Comparison of ENCODE assay signal across 8 cellular contexts in genomic region chr5:54517174-54517511, GRCh38. TPM values are rescaled to one million over a fixed set of nuclear protein-coding genes. Genes with fewer than 3 reads are reported as not detected.
DNase-seq lines count a peak whose midpoint lies in the region; ATAC-seq, FAIRE-seq and TF ChIP-seq lines count a peak whose summit lies in the region.

No MANE protein-coding gene starts in this region.

- H3K4me3 ChIP-seq in NB4 (ENCODE audit: low read depth, low read length) = peak overlapping the region; percentile 40
- peak overlapping the region in 2 of 3 experiments; percentile 7 to 60 for H3K4me3 ChIP-seq in endothelial cell of umbilical vein (replicated peaks in 1 of 3; ENCODE audit: insufficient read depth in 1 of 3, low read depth in 1 of 3, low read length in 3 of 3)

- H2AFZ ChIP-seq in endothelial cell of umbilical vein (ENCODE audit: low read depth, low read length) = peak overlapping the region; percentile 89

- dilution Hi-C loops in endothelial cell of umbilical vein (cut with MboI; ENCODE audit: extremely low pct_ligation_motif_present, low sequenced_read_pairs) = no loop called here

- H3K9me1 ChIP-seq in endothelial cell of umbilical vein (replicated peaks; ENCODE audit: control insufficient read depth, extremely low read depth, insufficient read depth, low read length) = no peaks in the 10 kb centered on the region

- TF ChIP-seq CTCF in NB4 (IDR thresholded peaks at IDR 0.05; ENCODE audit: low read depth, low read length) = no peak
- no peak for TF ChIP-seq CTCF in endothelial cell of umbilical vein (IDR thresholded peaks at IDR 0.05; ENCODE audit: extremely low read depth in 1 of 2, insufficient read depth in 1 of 2, low read depth in 1 of 2, low read length in 2 of 2)
- TF ChIP-seq CTCF in progenitor cell of endocrine pancreas (IDR thresholded peaks at IDR 0.05; ENCODE audit: unreplicated experiment) = no peak

- H3K27me3 Mint-ChIP-seq in progenitor cell of endocrine pancreas = no peaks in the 10 kb centered on the region

- CTCF ChIA-PET in endothelial cell of umbilical vein (lab: Charles Lee) = interaction anchor here (0.6 to 5.3 kb wide), 50 partner anchors 9 to 1407 kb away, joined by 3 to 301 read pairs (median 6); partner anchors contain the start of genes GPX8 and MOCS2

- peak overlapping the region; percentile 89 for H3K4me2 ChIP-seq in endothelial cell of umbilical vein (ENCODE audit: insufficient read depth, low read length)

- TF ChIP-seq POLR2A in NB4 (IDR thresholded peaks at IDR 0.05; ENCODE audit: extremely low read depth, insufficient read length) (no peak), endothelial cell of umbilical vein (IDR thresholded peaks at IDR 0.05; ENCODE audit: low read depth, low read length) (no peak)

- intact Hi-C loops in endothelial cell of umbilical vein (cut with micrococcal nuclease) = loop anchor here (1.0 to 2.0 kb wide), 11 partner anchors 41 to 642 kb away; no protein-coding TSS in a partner anchor

- H3K36me3 ChIP-seq in endothelial cell of umbilical vein (ENCODE audit: control insufficient read depth in 2 of 2, extremely low read depth in 1 of 2, insufficient read depth in 2 of 2, low read length in 2 of 2) = no peaks in the 10 kb centered on the region

- H3K27ac ChIP-seq in endothelial cell of umbilical vein (ENCODE audit: insufficient read depth, low read depth, low read length) = no peak overlapping the region

- peak overlapping the region; percentile 57 for H3K4me3 Mint-ChIP-seq in progenitor cell of endocrine pancreas (ENCODE audit: low read depth)

- no peaks in the 10 kb centered on the region for H3K27me3 ChIP-seq in endothelial cell of umbilical vein (ENCODE audit: control insufficient read depth in 2 of 2, insufficient read depth in 2 of 2, low read length in 2 of 2)

- POLR2A ChIA-PET in endothelial cell of umbilical vein (lab: Charles Lee) = interaction anchor here (1.0 kb wide), 1 partner anchor 350 kb away, joined by 3 read pairs; no protein-coding TSS in a partner anchor

- H3K9ac ChIP-seq in endothelial cell of umbilical vein (replicated peaks; ENCODE audit: extremely low read depth, insufficient read depth, low read length) = no peak overlapping the region

- peaks cover 24% of the 10 kb centered on the region for H3K4me1 Mint-ChIP-seq in progenitor cell of endocrine pancreas (ENCODE audit: low read depth)

- H4K20me1 ChIP-seq in endothelial cell of umbilical vein (replicated peaks; ENCODE audit: control insufficient read depth, extremely low read depth, insufficient read depth, low read length) = no peaks in the 10 kb centered on the region

- FAIRE-seq in endothelial cell of umbilical vein (lab: Jason Lieb, UNC) = no peak

- H3K79me2 ChIP-seq in endothelial cell of umbilical vein (ENCODE audit: control insufficient read depth, insufficient read depth, low read length) = peaks cover 38% of the 10 kb centered on the region

- BruUV-seq in endothelial cell of umbilical vein (replicated peaks; lab: Mats Ljungman, UMichigan) = no TSS peak

- no peak for ATAC-seq in GM18498 (IDR thresholded peaks at IDR 0.05; ENCODE audit: unreplicated experiment)

- H3K27ac Mint-ChIP-seq in progenitor cell of endocrine pancreas = no peak overlapping the region

- DNase-seq in DMS53 (lab: John Stamatoyannopoulos, UW) = peak; percentile 67
- DNase-seq in DMS53 treated with DMSO at 0.1 percent for 48 hours (lab: John Stamatoyannopoulos, UW; ENCODE audit: unreplicated experiment) = no peak
- no peak for DNase-seq in NB4 (ENCODE audit: low read depth)
- DNase-seq in endothelial cell of umbilical vein (ENCODE audit: low read depth, low spot score) = no peak
- DNase-seq in progenitor cell of endocrine pancreas (ENCODE audit: low spot score, unreplicated experiment) = no peak
- DNase-seq in HCEC 1CT = no peak
- no peak for DNase-seq in globus pallidus (ENCODE audit: low spot score)

- H3K36me3 Mint-ChIP-seq in progenitor cell of endocrine pancreas (ENCODE audit: insufficient read depth) = peaks cover 6% of the 10 kb centered on the region

- H3K9me3 Mint-ChIP-seq in progenitor cell of endocrine pancreas (ENCODE audit: low read depth) = no peaks in the 10 kb centered on the region

- no peaks in the 10 kb centered on the region for H3K9me3 ChIP-seq in endothelial cell of umbilical vein (replicated peaks; ENCODE audit: control insufficient read depth, insufficient read depth, low read length)

- peaks cover 43% of the 10 kb centered on the region for H3K4me1 ChIP-seq in endothelial cell of umbilical vein (ENCODE audit: control insufficient read depth, extremely low read depth, insufficient read depth, low read length)

TF ChIP-seq in endothelial cell of umbilical vein, 7 proteins besides CTCF, POLR2A, EP300 and RAD21:
- TF ChIP-seq MYC (IDR thresholded peaks at IDR 0.05; ENCODE audit: low read depth, low read length) = no peak
- TF ChIP-seq GATA2 (IDR thresholded peaks at IDR 0.05; ENCODE audit: insufficient read depth, insufficient read length, low read depth, low read length) = no peak
- TF ChIP-seq JUN (IDR thresholded peaks at IDR 0.05; ENCODE audit: borderline replicate concordance, insufficient read depth, insufficient read length, low read depth) = no peak
- TF ChIP-seq, protein P1, sequence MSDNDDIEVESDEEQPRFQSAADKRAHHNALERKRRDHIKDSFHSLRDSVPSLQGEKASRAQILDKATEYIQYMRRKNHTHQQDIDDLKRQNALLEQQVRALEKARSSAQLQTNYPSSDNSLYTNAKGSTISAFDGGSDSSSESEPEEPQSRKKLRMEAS (IDR thresholded peaks at IDR 0.05; ENCODE audit: insufficient read depth, insufficient read length) = no peak
- TF ChIP-seq POLR2AphosphoS5 (IDR thresholded peaks at IDR 0.05; ENCODE audit: insufficient read depth, low read depth, low read length) = no peak
- TF ChIP-seq EZH2 (IDR thresholded peaks at IDR 0.05; ENCODE audit: borderline replicate concordance, low read depth, low read length, severe bottlenecking) = no peak
- no peak for TF ChIP-seq FOS (IDR thresholded peaks at IDR 0.05; ENCODE audit: borderline replicate concordance, insufficient read depth, low read length)
TF ChIP-seq in endothelial cell of umbilical vein: peak in this region for 0.

RNA-seq across cellular contexts. Expression of gene SNX18, which starts 0.4 kb away (rescaled TPM):
- total RNA-seq in endothelial cell of umbilical vein = 25.2 and 25.3 TPM in 2 replicates
- 11.8 and 15.9 TPM in 2 replicates for polyA plus RNA-seq in endothelial cell of umbilical vein
- polyA plus RNA-seq in endothelial cell of umbilical vein (2011; cell fraction: cytosol; rRNA removed) = 8.3 and 10.7 TPM in 2 replicates
- polyA plus RNA-seq in endothelial cell of umbilical vein (2011; cell fraction: nucleus; rRNA removed) = 9.5 and 9.7 TPM in 2 replicates
- 6.6 and 8.5 TPM in 2 replicates for polyA plus RNA-seq in endothelial cell of umbilical vein (2012)
- polyA minus RNA-seq in endothelial cell of umbilical vein = 25.5 and 35.6 TPM in 2 replicates
- 11.4 TPM for polyA minus RNA-seq in endothelial cell of umbilical vein (2011; cell fraction: cytosol; rRNA and poly(A)+ RNA removed)
- polyA minus RNA-seq in endothelial cell of umbilical vein (2011; cell fraction: nucleus; rRNA and poly(A)+ RNA removed) = 35.6 and 40.1 TPM in 2 replicates
- total RNA-seq in progenitor cell of endocrine pancreas = 26.3 and 28.6 TPM in 2 replicates
